23 cellular contexts compared by ENCODE assay signal in genomic region chr17:53765609-53766008, GRCh38.
DNase-seq lines count a peak whose midpoint lies in the region; ATAC-seq and TF ChIP-seq lines count a peak whose summit lies in the region.
"Had no signal": no experiment of that assay in that cellular context is flagged by ENCODE, and none has a peak within 500 bp of the region (broad histone marks: within the 10 kb centered on the region; RNA-seq: fewer than 3 reads in every experiment).

No MANE protein-coding gene starts in this region.

- peak; percentile 4 for DNase-seq in COLO829 (ENCODE audit: low spot score)
- peak; percentile 11 for DNase-seq in HCEC 1CT
- DNase-seq in RWPE1 (ENCODE audit: low spot score): peak; percentile 11
- peak; percentile 36 for DNase-seq in epithelial cell of esophagus (ENCODE audit: low read depth)
- no peak for DNase-seq in pons (ENCODE audit: low spot score)
- DNase-seq in HEK293T (ENCODE audit: extremely low spot score): no peak
- DNase-seq: CD4-positive, alpha-beta T cell; COR-L47; DMS79; Karpas-422; NCI-H1048; NCI-H1417 treated with DMSO at 0.1 percent for 48 hours; NCI-H1694 treated with DMSO at 0.1 percent for 48 hours; NCI-H2081; NCI-H2227 treated with DMSO at 0.1 percent for 48 hours; NCI-H526 treated with DMSO at 0.1 percent for 48 hours; SIG-M5; SK-N-SH; T-helper 2 cell had no signal

- TF ChIP-seq CTCF in RWPE1 (conservative IDR thresholded peaks at IDR 0.05; ENCODE audit: low read depth): no peak
- TF ChIP-seq CTCF in epithelial cell of esophagus (IDR thresholded peaks at IDR 0.05; ENCODE audit: insufficient read depth, low read depth, low read length, missing control alignments): no peak

- H3K27ac ChIP-seq in RWPE1: no peak overlapping the region
- H3K27ac ChIP-seq: BLaER1 had no signal

- POLR2A ChIA-PET in RWPE1 (lab: Yijun Ruan, JAX; ENCODE audit: low non-redundant PET): interaction anchor here (0.6 kb wide), 1 partner anchor 649 kb away, joined by 3 read pairs; no protein-coding TSS in a partner anchor
- POLR2A ChIA-PET in HEK293T (lab: Yijun Ruan, JAX): no interaction called here

- ATAC-seq in GM18870 (IDR thresholded peaks at IDR 0.05; ENCODE audit: unreplicated experiment): no peak
- ATAC-seq in HG02973 (IDR thresholded peaks at IDR 0.05; ENCODE audit: unreplicated experiment): no peak
- ATAC-seq: Panc1 had no signal

- H3K4me3 ChIP-seq in epithelial cell of esophagus (ENCODE audit: low read length): no peak overlapping the region
- H3K4me3 ChIP-seq: BLaER1 had no signal

- CTCF ChIA-PET in RWPE1 (lab: Yijun Ruan, JAX) (no interaction called here), HEK293T (lab: Yijun Ruan, JAX) (no interaction called here)

TF ChIP-seq in HEK293T, 16 proteins besides CTCF, POLR2A, EP300 and RAD21:
- no peak for TF ChIP-seq HDGF (IDR thresholded peaks at IDR 0.05; ENCODE audit: borderline replicate concordance)
- no peak for TF ChIP-seq SUZ12 (IDR thresholded peaks at IDR 0.05)
- no peak for TF ChIP-seq ARNT (IDR thresholded peaks at IDR 0.05)
- TF ChIP-seq PKNOX1 (IDR thresholded peaks at IDR 0.05): no peak
- no peak for TF ChIP-seq FOXM1 (IDR thresholded peaks at IDR 0.05; ENCODE audit: borderline replicate concordance)
- no peak for TF ChIP-seq ELF4 (IDR thresholded peaks at IDR 0.05)
- TF ChIP-seq L3MBTL2 (conservative IDR thresholded peaks at IDR 0.05): no peak
- no peak for TF ChIP-seq CTBP1 (IDR thresholded peaks at IDR 0.05; ENCODE audit: borderline replicate concordance)
- no peak for TF ChIP-seq SP1 (IDR thresholded peaks at IDR 0.05)
- no peak for TF ChIP-seq ZNF384 (IDR thresholded peaks at IDR 0.05)
- TF ChIP-seq BHLHE40 (IDR thresholded peaks at IDR 0.05; ENCODE audit: borderline replicate concordance): no peak
- no peak for TF ChIP-seq FOXA1 (IDR thresholded peaks at IDR 0.05)
- no peak for TF ChIP-seq NFRKB (IDR thresholded peaks at IDR 0.05)
- TF ChIP-seq LEF1 (IDR thresholded peaks at IDR 0.05; ENCODE audit: borderline replicate concordance): no peak
- TF ChIP-seq TARDBP (IDR thresholded peaks at IDR 0.05): no peak
- TF ChIP-seq FOXK2 (IDR thresholded peaks at IDR 0.05): no peak

Comparison
In these comparisons a context has a peak if more than half of its experiments do, and no peak if none do; other contexts are left out.
1. DNase-seq: peak in COLO829 (single experiment), HCEC 1CT (single experiment), RWPE1 (single experiment) and epithelial cell of esophagus (single experiment); none in pons (single experiment) and HEK293T (single experiment).